Comparison of ENCODE assay signal across 18 cellular contexts in genomic region chr1:1373051-1373450, GRCh38. TPM values are rescaled to one million over a fixed set of nuclear protein-coding genes. Genes with fewer than 3 reads are reported as not detected.
DNase-seq lines count a peak whose midpoint lies in the region; ATAC-seq and TF ChIP-seq lines count a peak whose summit lies in the region.
"Had no signal": no experiment of that assay in that cellular context is flagged by ENCODE, and none has a peak within 500 bp of the region (broad histone marks: within the 10 kb centered on the region; RNA-seq: fewer than 3 reads in every experiment).

No MANE protein-coding gene starts in this region.

- H3K9me3 Mint-ChIP-seq in MCF 10A (ENCODE audit: unreplicated experiment) (no peaks in the 10 kb centered on the region), type B pancreatic cell (no peaks in the 10 kb centered on the region)

- H3K4me1 ChIP-seq in breast epithelium, result peaks cover 13 to 15% of the 10 kb centered on the region in 2 donors
- peaks cover 15% of the 10 kb centered on the region for H3K4me1 ChIP-seq in fibroblast of lung (ENCODE audit: control insufficient read depth, extremely low read depth, insufficient read depth, low read length)

- H3K9ac ChIP-seq in fibroblast of lung (ENCODE audit: insufficient read depth, low read length), result no peak overlapping the region

- H3K4me2 ChIP-seq in fibroblast of lung (ENCODE audit: extremely low read depth, insufficient read depth, low read length), result peak overlapping the region; percentile 86

- H3K9me3 ChIP-seq in breast epithelium (no peaks in the 10 kb centered on the region), fibroblast of lung (ENCODE audit: control insufficient read depth, insufficient read depth, low read depth, low read length) (no peaks in the 10 kb centered on the region)
- H3K9me3 ChIP-seq: gastroesophageal sphincter, vagina had no signal

- no peak overlapping the region for H2AFZ ChIP-seq in fibroblast of lung (ENCODE audit: low read length)

- no peaks in the 10 kb centered on the region for H3K27me3 ChIP-seq in breast epithelium
- H3K27me3 ChIP-seq in fibroblast of lung (ENCODE audit: control insufficient read depth, insufficient read depth, low read length), result no peaks in the 10 kb centered on the region
- H3K27me3 ChIP-seq: gastroesophageal sphincter, vagina had no signal

- H4K20me1 ChIP-seq in fibroblast of lung (ENCODE audit: control insufficient read depth, extremely low read depth, insufficient read depth, low read length), result no peaks in the 10 kb centered on the region

- peaks cover 25% of the 10 kb centered on the region for H3K36me3 Mint-ChIP-seq in MCF 10A (ENCODE audit: insufficient read depth, unreplicated experiment)
- peaks cover 4% of the 10 kb centered on the region for H3K36me3 Mint-ChIP-seq in type B pancreatic cell

- H3K27ac ChIP-seq in breast epithelium, result no peak overlapping the region
- H3K27ac ChIP-seq in RWPE1, result peak overlapping the region; percentile 90
- H3K27ac ChIP-seq in fibroblast of lung (ENCODE audit: insufficient read depth, low read length), result no peak overlapping the region
- H3K27ac ChIP-seq: HL-60, vagina had no signal

- TF ChIP-seq POLR2A in breast epithelium (IDR thresholded peaks at IDR 0.05), result no peak

- CTCF ChIA-PET in MCF 10A (lab: Yijun Ruan, JAX), result interaction anchor here (0.6 to 1.4 kb wide), 6 partner anchors 9 to 131 kb away, joined by 3 to 9 read pairs (median 3); no protein-coding TSS in a partner anchor
- CTCF ChIA-PET in RWPE1 (lab: Yijun Ruan, JAX), result interaction anchor here (0.8 to 2.1 kb wide), 4 partner anchors 21 to 73 kb away, joined by 3 to 10 read pairs (median 3); no protein-coding TSS in a partner anchor

- H3K4me3 Mint-ChIP-seq in MCF 10A (ENCODE audit: unreplicated experiment), result peak overlapping the region; percentile 87
- peak overlapping the region; percentile 97 for H3K4me3 Mint-ChIP-seq in type B pancreatic cell

- TF ChIP-seq CTCF in MCF 10A (IDR thresholded peaks at IDR 0.05; ENCODE audit: unreplicated experiment) (no peak), breast epithelium (IDR thresholded peaks at IDR 0.05) (no peak), RWPE1 (conservative IDR thresholded peaks at IDR 0.05; ENCODE audit: low read depth) (no peak), fibroblast of lung (conservative IDR thresholded peaks at IDR 0.05 in 1 of 2, IDR thresholded peaks at IDR 0.05 in 1 of 2; ENCODE audit: low read depth in 1 of 2, low read length in 2 of 2) (no peak), type B pancreatic cell (conservative IDR thresholded peaks at IDR 0.05) (no peak)

- H3K27me3 Mint-ChIP-seq in MCF 10A (ENCODE audit: insufficient read depth, unreplicated experiment), result no peaks in the 10 kb centered on the region
- H3K27me3 Mint-ChIP-seq in type B pancreatic cell, result peaks cover 3% of the 10 kb centered on the region

- H3K36me3 ChIP-seq in breast epithelium, result no peaks in the 10 kb centered on the region
- peaks cover 17% of the 10 kb centered on the region for H3K36me3 ChIP-seq in fibroblast of lung (ENCODE audit: control insufficient read depth, insufficient read depth, low read length)

- H3K4me3 ChIP-seq in breast epithelium (no peak overlapping the region), fibroblast of lung (replicated peaks in 1 of 4; ENCODE audit: control extremely low read depth in 1 of 4, insufficient read depth in 1 of 4, low read depth in 3 of 4, low read length in 4 of 4) (peak overlapping the region in 1 of 4 experiments; percentile 10)

- H3K4me1 Mint-ChIP-seq in MCF 10A (ENCODE audit: insufficient read depth, unreplicated experiment), result peaks cover 9% of the 10 kb centered on the region
- peaks cover 4% of the 10 kb centered on the region for H3K4me1 Mint-ChIP-seq in type B pancreatic cell (ENCODE audit: unreplicated experiment)

- peaks cover 26% of the 10 kb centered on the region for H3K79me2 ChIP-seq in fibroblast of lung (ENCODE audit: control insufficient read depth, insufficient read depth, low read length)

- intact Hi-C loops in MCF 10A (cut with micrococcal nuclease), result loop anchor here (10.0 kb wide), 1 partner anchor 132 kb away; no protein-coding TSS in a partner anchor
- intact Hi-C loops in breast epithelium (cut with DNase I; ENCODE audit: low total_unique reads), result no loop called here

- no TSS peak for BruUV-seq in MCF 10A (replicated peaks; lab: Mats Ljungman, UMichigan)

- ATAC-seq in GM18519 (IDR thresholded peaks at IDR 0.05; ENCODE audit: low FRiP score, unreplicated experiment), result no peak
- ATAC-seq: activated CD4-positive, CD25-positive, alpha-beta regulatory T cell treated with anti-CD3 and anti-CD28 coated beads, Interleukin-2, amount 50 U/mL, for 24 hours; gastroesophageal sphincter had no signal

- H3K27ac Mint-ChIP-seq in MCF 10A (ENCODE audit: low read depth, unreplicated experiment) (no peak overlapping the region), type B pancreatic cell (no peak overlapping the region)

- DNase-seq in MCF 10A (ENCODE audit: unreplicated experiment), result no peak
- DNase-seq in breast epithelium (ENCODE audit: low spot score in 2 of 2), result no peak
- DNase-seq in RWPE1 (ENCODE audit: low spot score), result no peak
- DNase-seq in fibroblast of lung (ENCODE audit: low read depth in 2 of 2), result no peak
- no peak for DNase-seq in type B pancreatic cell (ENCODE audit: extremely low spot score, unreplicated experiment)
- DNase-seq in foreskin melanocyte, result no peak
- no peak for DNase-seq in dedifferentiated amniotic fluid mesenchymal stem cell (ENCODE audit: extremely low spot score)
- DNase-seq: C1 segment of cervical spinal cord; NCI-H1092; occipital lobe; SHP77 treated with DMSO at 0.1 percent for 48 hours; stimulated activated CD4-positive, alpha-beta T cell treated with anti-CD3 and anti-CD28 coated beads, Interleukin-15, amount 100 ng/mL, for 24 hours had no signal

- POLR2A ChIA-PET in MCF 10A (lab: Yijun Ruan, JAX) (interaction anchor here (0.7 to 2.3 kb wide), 3 partner anchors 27 to 110 kb away, joined by 3 to 8 read pairs (median 4); no protein-coding TSS in a partner anchor), RWPE1 (lab: Yijun Ruan, JAX; ENCODE audit: low non-redundant PET) (interaction anchor here (0.6 kb wide), 1 partner anchor 9 kb away, joined by 3 read pairs; no protein-coding TSS in a partner anchor)

RNA-seq across cellular contexts. Expression of gene AURKAIP1, which starts 2.0 kb away (rescaled TPM):
- total RNA-seq in MCF 10A (2022) (120 and 148 TPM in 2 replicates), breast epithelium (100 to 1,000 TPM in 1 of 3 donors, 10 to 100 TPM in 2; 91.3 to 116 (median 99.6) TPM), fibroblast of lung (83.2 and 85.2 TPM in 2 replicates), type B pancreatic cell (ENCODE audit: low replicate concordance) (122 and 143 TPM in 2 replicates)
- polyA plus RNA-seq in fibroblast of lung, result 42.2 and 66.9 TPM in 2 replicates
- polyA plus RNA-seq in fibroblast of lung (2012), result 92.6 and 179 TPM in 2 replicates
- 7.1 and 8.1 TPM in 2 replicates for polyA minus RNA-seq in fibroblast of lung (ENCODE audit: low replicate concordance)

RNA-seq across cellular contexts. Expression of gene MXRA8, which starts 14.7 kb away (rescaled TPM):
- total RNA-seq in MCF 10A (2022) (not detected in 2 replicates), breast epithelium (100 to 1,000 TPM in 1 of 3 donors, 10 to 100 TPM in 2; 93.4 to 308 (median 99.8) TPM), fibroblast of lung (262 and 397 TPM in 2 replicates), type B pancreatic cell (ENCODE audit: low replicate concordance) (17.6 and 78.1 TPM in 2 replicates)
- polyA plus RNA-seq in fibroblast of lung, result 205 and 239 TPM in 2 replicates
- polyA plus RNA-seq in fibroblast of lung (2012), result 320 and 409 TPM in 2 replicates
- 638 and 877 TPM in 2 replicates for polyA minus RNA-seq in fibroblast of lung (ENCODE audit: low replicate concordance)
- total RNA-seq: NCI-H460 had no signal

RNA-seq across cellular contexts. Expression of gene DVL1, which starts 23.8 kb away (rescaled TPM):
- total RNA-seq in MCF 10A (2022) (96.2 and 113 TPM in 2 replicates), breast epithelium (10 to 100 TPM; 55.2 to 70.1 (median 55.2) TPM), fibroblast of lung (78.3 and 107 TPM in 2 replicates), type B pancreatic cell (ENCODE audit: low replicate concordance) (62.8 and 63.5 TPM in 2 replicates)
- 9.1 and 12.5 TPM in 2 replicates for polyA plus RNA-seq in fibroblast of lung
- 23.4 and 43.6 TPM in 2 replicates for polyA plus RNA-seq in fibroblast of lung (2012)
- 14.8 and 16.0 TPM in 2 replicates for polyA minus RNA-seq in fibroblast of lung (ENCODE audit: low replicate concordance)

RNA-seq across cellular contexts. Expression of gene CCNL2, which starts 26.1 kb away (rescaled TPM):
- total RNA-seq in MCF 10A (2022) (230 and 248 TPM in 2 replicates), breast epithelium (100 to 1,000 TPM; 170 to 325 (median 285) TPM), fibroblast of lung (87.1 and 102 TPM in 2 replicates), type B pancreatic cell (ENCODE audit: low replicate concordance) (194 and 298 TPM in 2 replicates)
- 70.5 and 116 TPM in 2 replicates for polyA plus RNA-seq in fibroblast of lung
- polyA plus RNA-seq in fibroblast of lung (2012), result 51.7 and 70.2 TPM in 2 replicates
- 23.3 and 75.5 TPM in 2 replicates for polyA minus RNA-seq in fibroblast of lung (ENCODE audit: low replicate concordance)

RNA-seq across cellular contexts. Expression of gene MRPL20, which starts 34.0 kb away (rescaled TPM):
- 131 and 137 TPM in 2 replicates for total RNA-seq in MCF 10A (2022)
- total RNA-seq in breast epithelium, result 100 to 1,000 TPM; 127 to 149 (median 147) TPM
- 80.1 and 81.7 TPM in 2 replicates for total RNA-seq in fibroblast of lung
- 150 and 188 TPM in 2 replicates for polyA plus RNA-seq in fibroblast of lung
- 155 and 217 TPM in 2 replicates for polyA plus RNA-seq in fibroblast of lung (2012)
- 27.3 and 44.5 TPM in 2 replicates for polyA minus RNA-seq in fibroblast of lung (ENCODE audit: low replicate concordance)
- 98.9 and 108 TPM in 2 replicates for total RNA-seq in type B pancreatic cell (ENCODE audit: low replicate concordance)

Comparison
In these comparisons a context has a peak if more than half of its experiments do, and no peak if none do; other contexts are left out.
1. RNA of gene MXRA8, which starts 14.7 kb away (total RNA-seq): 262 to 397 TPM in fibroblast of lung, 93.4 to 308 TPM in breast epithelium and 17.6 to 78.1 TPM in type B pancreatic cell; not detected in MCF 10A; every median in the first group is over 10 times any median in the second.